ENCODE assay signal across 8 cellular contexts in the genomic region with DNA sequence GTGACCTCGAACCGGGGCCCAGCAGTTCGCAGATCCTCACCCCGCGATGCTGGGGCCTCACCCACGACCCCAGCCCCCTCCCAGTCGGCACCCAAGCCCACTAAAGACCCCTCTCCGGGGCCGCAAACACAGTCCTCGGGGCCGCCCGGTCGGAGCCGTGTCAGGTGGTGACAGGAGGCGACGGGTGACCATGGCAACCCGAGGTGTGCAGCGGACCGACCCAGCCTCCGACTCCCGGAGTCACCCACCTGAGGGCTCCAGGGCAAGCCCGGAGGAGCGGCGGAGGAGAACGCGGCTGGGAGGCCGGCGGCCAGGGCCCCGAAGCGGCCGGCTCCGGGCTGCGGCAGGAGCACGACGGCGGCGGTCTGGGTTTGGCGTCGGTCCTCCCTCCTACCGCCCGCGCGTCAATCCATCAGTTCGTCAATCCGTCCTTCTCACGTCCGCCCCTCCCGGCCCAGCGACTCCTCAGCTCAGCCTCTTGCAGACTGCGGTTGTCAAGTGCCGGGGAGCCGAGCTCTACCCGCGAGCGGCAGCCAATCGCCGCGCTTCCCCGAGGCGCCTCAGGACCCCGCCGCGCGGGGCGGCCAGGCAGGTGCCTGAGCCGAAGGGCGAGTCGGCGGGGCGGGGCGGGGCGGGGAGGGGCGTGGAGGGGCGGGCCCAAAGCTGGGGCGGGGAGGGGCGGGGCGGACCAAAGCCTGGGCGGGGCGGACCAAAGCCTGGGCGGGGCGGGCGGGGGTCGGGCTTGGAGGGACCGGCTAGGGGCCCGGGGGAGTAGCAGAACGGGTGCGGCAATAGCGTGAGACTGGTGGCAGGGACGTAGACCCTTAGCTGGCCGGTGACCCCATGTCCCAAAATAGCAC. TPM values are rescaled to one million over a fixed set of nuclear protein-coding genes. Genes with fewer than 3 reads are reported as not detected.
A peak's percentile ranks its signal among the peaks of the same experiment; 100 is the strongest.
DNase-seq lines count a peak whose midpoint lies in the region; ATAC-seq and TF ChIP-seq lines count a peak whose summit lies in the region.

Gene WDR47, minus strand, starts transcription at position 489 of the 860 bp plus-strand sequence. CDS start 18,590 bp downstream, outside the sequence.

- no peaks in the 10 kb centered on the region for H3K27me3 Mint-ChIP-seq in stimulated activated naive CD8-positive, alpha-beta T cell treated with anti-CD3 and anti-CD28 coated beads, Interleukin-15, amount 100 ng/mL, for 72 hours

- in situ Hi-C loops in HAP-1 (cut with MboI; ENCODE audit: low sequenced_read_pairs), result no loop called here

- no peaks in the 10 kb centered on the region for H3K9me3 ChIP-seq in ES-I3 (ENCODE audit: control insufficient read depth, insufficient read depth, low read length)
- no peaks in the 10 kb centered on the region for H3K9me3 ChIP-seq in HAP-1
- no peaks in the 10 kb centered on the region for H3K9me3 ChIP-seq in MG63
- H3K9me3 ChIP-seq in neural cell (ENCODE audit: low read length), result no peaks in the 10 kb centered on the region

- H3K4me2 ChIP-seq in neural cell (ENCODE audit: low read length), result no peak within 1 kb of the TSS

- peak within 1 kb of the TSS; percentile 89 to 94 for H3K27ac Mint-ChIP-seq in stimulated activated naive CD8-positive, alpha-beta T cell treated with anti-CD3 and anti-CD28 coated beads, Interleukin-15, amount 100 ng/mL, for 72 hours

- no peaks in the 10 kb centered on the region for H3K27me3 ChIP-seq in HAP-1 (ENCODE audit: low read depth)
- H3K27me3 ChIP-seq in MG63, result no peaks in the 10 kb centered on the region
- H3K27me3 ChIP-seq in neural cell (ENCODE audit: insufficient read depth, low read depth, low read length), result no peaks in the 10 kb centered on the region

- H3K4me3 Mint-ChIP-seq in stimulated activated naive CD8-positive, alpha-beta T cell treated with anti-CD3 and anti-CD28 coated beads, Interleukin-15, amount 100 ng/mL, for 72 hours, result peak within 1 kb of the TSS; percentile 88 to 99

- ATAC-seq in stimulated activated naive CD8-positive, alpha-beta T cell treated with anti-CD3 and anti-CD28 coated beads, Interleukin-15, amount 100 ng/mL, for 72 hours, result peak; percentile 99

- no peaks in the 10 kb centered on the region for H3K9me3 Mint-ChIP-seq in stimulated activated naive CD8-positive, alpha-beta T cell treated with anti-CD3 and anti-CD28 coated beads, Interleukin-15, amount 100 ng/mL, for 72 hours

- peak within 1 kb of the TSS; percentile 90 for H3K27ac ChIP-seq in neural cell (ENCODE audit: low read length)

- TF ChIP-seq RAD21 in neural cell (conservative IDR thresholded peaks at IDR 0.05), result no peak

- peak within 1 kb of the TSS; percentile 66 for H2AFZ ChIP-seq in neural cell (ENCODE audit: low read depth, low read length)

- H3K4me3 ChIP-seq in HAP-1, result peak within 1 kb of the TSS; percentile 89
- H3K4me3 ChIP-seq in MG63, result peak within 1 kb of the TSS; percentile 81
- peak within 1 kb of the TSS; percentile 93 for H3K4me3 ChIP-seq in fibroblast of villous mesenchyme (ENCODE audit: low read depth, low read length)
- peak within 1 kb of the TSS; percentile 97 for H3K4me3 ChIP-seq in neural cell (ENCODE audit: low read length)

- no peaks in the 10 kb centered on the region for H3K9me2 ChIP-seq in neural cell (ENCODE audit: insufficient read depth, low read length)

- DNase-seq in HAP-1 (ENCODE audit: low spot score in 2 of 2) (peak; percentile 89 to 96), MG63 (peak; percentile 100), SHP77 treated with DMSO at 0.1 percent for 48 hours (lab: John Stamatoyannopoulos, UW) (peak; percentile 81), activated gamma-delta T cell (lab: John Stamatoyannopoulos, UW) (peak; percentile 96), fibroblast of villous mesenchyme (ENCODE audit: low read depth) (peak; percentile 94)
- DNase-seq in stimulated activated naive CD8-positive, alpha-beta T cell treated with anti-CD3 and anti-CD28 coated beads, Interleukin-15, amount 100 ng/mL, for 72 hours, result peak; percentile 97 to 98

- H3K79me2 ChIP-seq in neural cell (replicated peaks; ENCODE audit: insufficient read depth, low read length), result peaks cover 38% of the 10 kb centered on the region

- H3K4me1 Mint-ChIP-seq in stimulated activated naive CD8-positive, alpha-beta T cell treated with anti-CD3 and anti-CD28 coated beads, Interleukin-15, amount 100 ng/mL, for 72 hours, result peaks cover 18% of the 10 kb centered on the region

- no peak for TF ChIP-seq CTCF in fibroblast of villous mesenchyme (IDR thresholded peaks at IDR 0.05; ENCODE audit: insufficient read depth, low read depth, low read length)
- no peak for TF ChIP-seq CTCF in neural cell (IDR thresholded peaks at IDR 0.05; ENCODE audit: poor library complexity, severe bottlenecking)

- peaks cover 4% of the 10 kb centered on the region; the same call in 1 of the 2 replicates for H3K4me1 ChIP-seq in ES-I3 (ENCODE audit: insufficient read depth, low read length)
- peaks cover 4% of the 10 kb centered on the region for H3K4me1 ChIP-seq in HAP-1

- H3K9ac ChIP-seq in ES-I3 (ENCODE audit: low read depth, low read length) (peak within 1 kb of the TSS; percentile 85), neural cell (ENCODE audit: low read length) (peak within 1 kb of the TSS; percentile 96)

- peaks cover 3% of the 10 kb centered on the region for H3F3A ChIP-seq in neural cell (ENCODE audit: insufficient read depth, low read length, poor library complexity, severe bottlenecking)

- no peaks in the 10 kb centered on the region for H4K20me1 ChIP-seq in neural cell (ENCODE audit: insufficient read depth)

- H3K36me3 ChIP-seq in ES-I3 (ENCODE audit: insufficient read depth, low read length), result no peaks in the 10 kb centered on the region
- H3K36me3 ChIP-seq in HAP-1 (replicated peaks), result peaks cover 3% of the 10 kb centered on the region
- peaks cover 4% of the 10 kb centered on the region; the same call in 1 of the 2 replicates for H3K36me3 ChIP-seq in MG63
- H3K36me3 ChIP-seq in neural cell (ENCODE audit: insufficient read depth, low read length), result no peaks in the 10 kb centered on the region

- peak; percentile 75 for TF ChIP-seq EP300 in neural cell (conservative IDR thresholded peaks at IDR 0.05; ENCODE audit: poor library complexity, severe bottlenecking)

TF ChIP-seq in neural cell, 6 proteins besides CTCF, POLR2A, EP300 and RAD21:
- TF ChIP-seq MXI1 (conservative IDR thresholded peaks at IDR 0.05; ENCODE audit: poor library complexity, severe bottlenecking) (peak; percentile 84), REST (IDR thresholded peaks at IDR 0.05; ENCODE audit: borderline replicate concordance) (peak; percentile 96), EZH2 (IDR thresholded peaks at IDR 0.05; ENCODE audit: borderline replicate concordance, insufficient read depth, low read length, poor library complexity, severe bottlenecking) (no peak), SMC3 (conservative IDR thresholded peaks at IDR 0.05; ENCODE audit: poor library complexity) (no peak), TAF1 (IDR thresholded peaks at IDR 0.05; ENCODE audit: low read depth) (peak; percentile 96), POLR2AphosphoS5 (IDR thresholded peaks at IDR 0.05) (peak; percentile 99)

RNA-seq across cellular contexts. Expression of gene WDR47, which starts in this region (rescaled TPM):
- total RNA-seq in MG63 (2014; rRNA removed; shearing (Covaris generic); ENCODE audit: low replicate concordance), result 19.5 and 23.7 TPM in 2 replicates
- 16.4 and 25.5 TPM in 2 replicates for total RNA-seq in fibroblast of villous mesenchyme
- 65.7 and 76.3 TPM in 2 replicates for polyA plus RNA-seq in neural cell
- 166 and 184 TPM in 2 replicates for polyA minus RNA-seq in neural cell

Comparison
In these comparisons a context has a peak if more than half of its experiments do, and no peak if none do; other contexts are left out.
1. Peak in every context shown above with its lines: DNase-seq, ATAC-seq, H3K4me3 ChIP-seq and H3K27ac ChIP-seq.